In the genomic region with DNA sequence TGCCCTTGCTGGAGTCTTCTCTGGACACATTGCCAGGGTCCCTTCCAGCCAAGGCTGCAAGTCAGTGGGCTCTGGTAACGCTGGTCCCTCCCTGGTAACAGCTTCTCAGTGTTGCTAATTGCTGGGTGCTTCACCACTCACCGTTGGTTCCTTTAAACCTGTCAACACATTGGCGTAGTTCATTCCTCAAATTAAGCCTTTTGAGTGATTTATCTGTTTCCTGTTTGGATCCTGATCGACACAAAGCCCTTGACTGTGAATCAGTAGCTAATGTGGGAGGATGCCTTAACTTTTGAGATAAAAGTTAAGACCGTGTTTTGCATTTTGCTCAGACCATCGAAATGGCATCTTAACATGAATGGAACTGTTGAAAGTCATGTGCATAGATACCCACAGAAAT, we compare ENCODE assay signal across 23 cellular contexts.
"Had no signal": no experiment of that assay in that cellular context is flagged by ENCODE, and none has a peak within 500 bp of the region (broad histone marks: within the 10 kb centered on the region; RNA-seq: fewer than 3 reads in every experiment).

No MANE protein-coding gene starts in this region.

- H3K27ac ChIP-seq: epithelial cell of prostate, esophagus muscularis mucosa, gastrocnemius medialis, heart right ventricle, neutrophil, spleen, testis, tibial nerve, upper lobe of right lung had no signal

- H3K4me1 ChIP-seq: spleen, testis, tibial nerve, upper lobe of right lung had no signal

- H3K27me3 ChIP-seq: esophagus muscularis mucosa, gastrocnemius medialis, heart right ventricle, neutrophil, spleen, testis, tibial nerve, upper lobe of right lung had no signal

- H3K36me3 ChIP-seq: esophagus muscularis mucosa, gastrocnemius medialis, heart right ventricle, neutrophil, spleen, tibial nerve, upper lobe of right lung had no signal

- H3K4me3 ChIP-seq: esophagus muscularis mucosa, gastrocnemius medialis, heart right ventricle, spleen, testis, tibial nerve, upper lobe of right lung had no signal

- H3K9me3 ChIP-seq: esophagus muscularis mucosa, gastrocnemius medialis, heart right ventricle, neutrophil, spleen, testis, tibial nerve, upper lobe of right lung had no signal

- FAIRE-seq: endometrium, islet of Langerhans had no signal

- DNase-seq: cortex of kidney; effector memory CD4-positive, alpha-beta T cell; gastrocnemius medialis; heart right ventricle; hypothalamus; kidney glomerular epithelial cell; mesendoderm; naive thymus-derived CD4-positive, alpha-beta T cell; posterior cingulate gyrus; spleen; stimulated activated CD4-positive, alpha-beta T cell treated with anti-CD3 and anti-CD28 coated beads, Interleukin-15, amount 100 ng/mL, for 24 hours; stimulated activated CD4-positive, alpha-beta T cell treated with anti-CD3 and anti-CD28 coated beads, Interleukin-1b, Interleukin-23, amount 100 ng/mL, for 48 hours; stimulated activated CD4-positive, alpha-beta T cell treated with anti-CD3 and anti-CD28 coated beads, Interleukin-4, amount 100 ng/mL, for 4 hours; stimulated activated naive B cell treated with anti-CD40 and anti-IgM and Interleukin-4, amounts not matched to agents 10 μg/mL and 1 μg/mL and 100 μg/mL, for 72 hours; stimulated activated naive CD8-positive, alpha-beta T cell treated with anti-CD3 and anti-CD28 coated beads, Interleukin-15, amount 100 ng/mL, for 72 hours; testis; upper lobe of right lung had no signal
